In the genomic region with DNA sequence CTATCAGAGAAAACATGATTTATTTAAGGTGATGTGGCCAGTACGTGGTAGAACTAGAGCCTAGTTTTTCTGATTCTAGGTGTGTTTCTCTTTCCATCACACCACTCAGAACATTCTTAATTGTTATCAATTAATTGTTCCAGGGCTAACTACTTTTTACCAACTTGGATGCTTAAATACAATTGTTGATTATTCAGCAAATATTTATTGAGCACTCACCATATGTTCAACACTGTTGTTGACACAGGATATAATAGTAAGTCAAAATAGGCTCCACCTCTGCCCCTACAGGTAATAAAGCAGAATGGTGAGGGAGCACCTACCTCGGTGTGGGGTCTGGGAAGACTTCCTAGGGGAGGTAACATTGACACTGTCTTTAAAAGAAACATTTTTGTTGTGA, we compare ENCODE assay signal across 28 cellular contexts. TPM values are rescaled to one million over a fixed set of nuclear protein-coding genes. Genes with fewer than 3 reads are reported as not detected.
"Had no signal": no experiment of that assay in that cellular context is flagged by ENCODE, and none has a peak within 500 bp of the region (broad histone marks: within the 10 kb centered on the region; RNA-seq: fewer than 3 reads in every experiment).

No MANE protein-coding gene starts in this region.

- DNase-seq: dorsolateral prefrontal cortex; effector CD4-positive, alpha-beta T cell; foreskin fibroblast; gastrocnemius medialis; head of caudate nucleus; left ventricle myocardium superior; lower lobe of right lung; natural killer cell; occipital lobe; ovary; posterior cingulate gyrus; retina; stimulated activated CD4-positive, alpha-beta T cell treated with anti-CD3 and anti-CD28 coated beads, Interleukin-12 subunit alpha, Interleukin-12 subunit beta, amount 100 ng/mL, for 4 hours; stimulated activated CD4-positive, alpha-beta T cell treated with anti-CD3 and anti-CD28 coated beads, Interleukin-1b, Interleukin-23, amount 100 ng/mL, for 48 hours; stimulated activated CD4-positive, alpha-beta T cell treated with anti-CD3 and anti-CD28 coated beads, Interleukin-4, amount 100 ng/mL, for 1 hour; stimulated activated CD8-positive, alpha-beta memory T cell treated with anti-CD3 and anti-CD28 coated beads, Interleukin-4, amount 100 ng/mL, for 48 hours; stimulated activated naive CD4-positive, alpha-beta T cell; stimulated activated naive CD8-positive, alpha-beta T cell treated with anti-CD3 and anti-CD28 coated beads, Interleukin-15, amount 100 ng/mL, for 72 hours; transverse colon; upper lobe of right lung; uterus had no signal

- H3K27ac Mint-ChIP-seq: natural killer cell; stimulated activated naive CD8-positive, alpha-beta T cell treated with anti-CD3 and anti-CD28 coated beads, Interleukin-15, amount 100 ng/mL, for 72 hours had no signal

- ATAC-seq: esophagus mucosa; gastrocnemius medialis; left ventricle myocardium superior; lower lobe of right lung; natural killer cell; sciatic nerve; stimulated activated naive CD8-positive, alpha-beta T cell treated with anti-CD3 and anti-CD28 coated beads, Interleukin-15, amount 100 ng/mL, for 72 hours; upper lobe of right lung had no signal

- H3K27me3 ChIP-seq: dorsolateral prefrontal cortex, gastrocnemius medialis, ovary, suprapubic skin, transverse colon, upper lobe of right lung, uterus had no signal

- H3K4me2 ChIP-seq: smooth muscle cell had no signal

- H3K27ac ChIP-seq: epithelial cell of prostate, gastrocnemius medialis, lower lobe of right lung, ovary, suprapubic skin, upper lobe of right lung, uterus had no signal

- H3K9me3 Mint-ChIP-seq: natural killer cell; stimulated activated naive CD8-positive, alpha-beta T cell treated with anti-CD3 and anti-CD28 coated beads, Interleukin-15, amount 100 ng/mL, for 72 hours had no signal

- H3K36me3 ChIP-seq: gastrocnemius medialis, lower lobe of right lung, ovary, suprapubic skin, transverse colon, upper lobe of right lung, uterus had no signal

- H3K4me3 ChIP-seq: dorsolateral prefrontal cortex, gastrocnemius medialis, lower lobe of right lung, ovary, smooth muscle cell, suprapubic skin, transverse colon, upper lobe of right lung, uterus had no signal

- H3K9me3 ChIP-seq: gastrocnemius medialis, lower lobe of right lung, ovary, suprapubic skin, transverse colon, upper lobe of right lung, uterus had no signal

- H3K4me1 ChIP-seq: gastrocnemius medialis, suprapubic skin, uterus had no signal

- H3K36me3 Mint-ChIP-seq: natural killer cell had no signal

- H3K4me1 Mint-ChIP-seq: natural killer cell; stimulated activated naive CD8-positive, alpha-beta T cell treated with anti-CD3 and anti-CD28 coated beads, Interleukin-15, amount 100 ng/mL, for 72 hours had no signal

- H3K4me3 Mint-ChIP-seq: natural killer cell; stimulated activated naive CD8-positive, alpha-beta T cell treated with anti-CD3 and anti-CD28 coated beads, Interleukin-15, amount 100 ng/mL, for 72 hours had no signal

RNA-seq across cellular contexts. Expression of a gene that starts 16.1 kb away (rescaled TPM):
- total RNA-seq: glomerular endothelial cell, pulmonary artery endothelial cell had no signal
